ENCODE assay signal across 1 cellular context in the genomic region with DNA sequence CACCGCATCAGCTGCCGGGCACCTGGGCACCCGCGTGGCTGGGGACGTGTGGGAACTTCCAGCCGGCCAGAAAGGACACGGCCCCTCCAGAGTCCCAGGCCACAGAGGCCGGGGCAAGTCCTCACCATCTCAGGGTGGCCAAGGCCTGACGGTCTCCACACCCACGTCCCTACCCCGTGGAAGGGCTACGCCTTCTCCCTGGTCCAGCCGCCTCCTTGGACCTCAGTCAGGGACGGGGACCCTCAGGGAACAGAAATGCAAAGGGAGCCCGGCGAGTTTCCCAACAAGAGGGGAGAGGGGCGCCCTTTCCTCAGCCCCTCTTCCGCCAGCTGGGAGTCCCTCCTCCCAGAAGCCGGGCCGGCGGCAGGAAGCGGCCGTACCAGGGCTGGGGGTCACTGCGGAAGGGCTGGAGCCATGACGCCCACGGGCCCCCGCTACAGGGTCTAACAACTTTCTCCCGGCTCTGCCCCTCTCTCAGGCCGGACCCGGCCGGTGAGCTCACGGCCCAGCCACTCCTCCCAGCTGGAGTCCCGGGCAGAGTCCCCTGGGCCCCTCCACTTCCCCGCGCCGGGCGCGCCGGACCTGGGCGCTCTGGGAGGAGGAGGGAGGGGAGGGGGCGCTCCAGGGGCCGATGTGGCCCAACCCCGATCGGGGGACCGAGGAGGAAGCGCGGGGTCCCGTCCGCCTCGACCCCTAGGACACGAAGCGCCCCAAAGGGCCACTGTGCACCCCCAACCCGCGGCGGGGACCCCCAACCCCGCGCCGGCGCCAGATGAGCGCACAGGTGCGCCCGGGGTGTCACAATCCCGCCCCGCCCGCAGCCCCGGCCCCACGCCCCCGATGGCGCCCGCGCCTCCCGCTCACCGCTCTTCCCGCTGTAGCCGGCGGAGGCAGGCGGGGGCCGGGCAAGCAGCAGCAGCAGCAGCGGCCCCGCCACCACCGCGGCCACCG.
TF ChIP-seq lines count a peak whose summit lies in the region.

No MANE protein-coding gene starts in this region.

TF ChIP-seq in K562, 482 proteins besides CTCF, POLR2A, EP300 and RAD21 (continued from another document and continues in another):
- TF ChIP-seq KLF13 (tag; IDR thresholded peaks at IDR 0.05; ENCODE audit: borderline replicate concordance, low read depth), result no peak
- TF ChIP-seq, protein P1, sequence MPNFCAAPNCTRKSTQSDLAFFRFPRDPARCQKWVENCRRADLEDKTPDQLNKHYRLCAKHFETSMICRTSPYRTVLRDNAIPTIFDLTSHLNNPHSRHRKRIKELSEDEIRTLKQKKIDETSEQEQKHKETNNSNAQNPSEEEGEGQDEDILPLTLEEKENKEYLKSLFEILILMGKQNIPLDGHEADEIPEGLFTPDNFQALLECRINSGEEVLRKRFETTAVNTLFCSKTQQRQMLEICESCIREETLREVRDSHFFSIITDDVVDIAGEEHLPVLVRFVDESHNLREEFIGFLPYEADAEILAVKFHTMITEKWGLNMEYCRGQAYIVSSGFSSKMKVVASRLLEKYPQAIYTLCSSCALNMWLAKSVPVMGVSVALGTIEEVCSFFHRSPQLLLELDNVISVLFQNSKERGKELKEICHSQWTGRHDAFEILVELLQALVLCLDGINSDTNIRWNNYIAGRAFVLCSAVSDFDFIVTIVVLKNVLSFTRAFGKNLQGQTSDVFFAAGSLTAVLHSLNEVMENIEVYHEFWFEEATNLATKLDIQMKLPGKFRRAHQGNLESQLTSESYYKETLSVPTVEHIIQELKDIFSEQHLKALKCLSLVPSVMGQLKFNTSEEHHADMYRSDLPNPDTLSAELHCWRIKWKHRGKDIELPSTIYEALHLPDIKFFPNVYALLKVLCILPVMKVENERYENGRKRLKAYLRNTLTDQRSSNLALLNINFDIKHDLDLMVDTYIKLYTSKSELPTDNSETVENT (CRISPR knock-in tag; IDR thresholded peaks at IDR 0.05), result no peak
- TF ChIP-seq RB1 (IDR thresholded peaks at IDR 0.05; ENCODE audit: low read depth), result no peak
- no peak for TF ChIP-seq KLF16 (IDR thresholded peaks at IDR 0.05)
- no peak for TF ChIP-seq RFX1 (IDR thresholded peaks at IDR 0.05)
- TF ChIP-seq SIN3A (IDR thresholded peaks at IDR 0.05; ENCODE audit: borderline replicate concordance in 2 of 2, control insufficient read depth in 1 of 2, low read depth in 2 of 2, low read length in 2 of 2), result peak in 1 of 2 experiments; percentile 23; a peak in 2 of 4 replicates
- TF ChIP-seq PRMT5 (CRISPR knock-in tag; IDR thresholded peaks at IDR 0.05), result 0 out of 2 replicates have a peak, but pooled peaks have one; percentile 48
- TF ChIP-seq HMG20A (CRISPR knock-in tag; conservative IDR thresholded peaks at IDR 0.05), result no peak
- TF ChIP-seq, protein P2, sequence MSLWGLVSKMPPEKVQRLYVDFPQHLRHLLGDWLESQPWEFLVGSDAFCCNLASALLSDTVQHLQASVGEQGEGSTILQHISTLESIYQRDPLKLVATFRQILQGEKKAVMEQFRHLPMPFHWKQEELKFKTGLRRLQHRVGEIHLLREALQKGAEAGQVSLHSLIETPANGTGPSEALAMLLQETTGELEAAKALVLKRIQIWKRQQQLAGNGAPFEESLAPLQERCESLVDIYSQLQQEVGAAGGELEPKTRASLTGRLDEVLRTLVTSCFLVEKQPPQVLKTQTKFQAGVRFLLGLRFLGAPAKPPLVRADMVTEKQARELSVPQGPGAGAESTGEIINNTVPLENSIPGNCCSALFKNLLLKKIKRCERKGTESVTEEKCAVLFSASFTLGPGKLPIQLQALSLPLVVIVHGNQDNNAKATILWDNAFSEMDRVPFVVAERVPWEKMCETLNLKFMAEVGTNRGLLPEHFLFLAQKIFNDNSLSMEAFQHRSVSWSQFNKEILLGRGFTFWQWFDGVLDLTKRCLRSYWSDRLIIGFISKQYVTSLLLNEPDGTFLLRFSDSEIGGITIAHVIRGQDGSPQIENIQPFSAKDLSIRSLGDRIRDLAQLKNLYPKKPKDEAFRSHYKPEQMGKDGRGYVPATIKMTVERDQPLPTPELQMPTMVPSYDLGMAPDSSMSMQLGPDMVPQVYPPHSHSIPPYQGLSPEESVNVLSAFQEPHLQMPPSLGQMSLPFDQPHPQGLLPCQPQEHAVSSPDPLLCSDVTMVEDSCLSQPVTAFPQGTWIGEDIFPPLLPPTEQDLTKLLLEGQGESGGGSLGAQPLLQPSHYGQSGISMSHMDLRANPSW (CRISPR knock-in tag; IDR thresholded peaks at IDR 0.05), result no peak
- TF ChIP-seq TOE1 (IDR thresholded peaks at IDR 0.05; ENCODE audit: borderline replicate concordance), result no peak
- no peak for TF ChIP-seq TOE1 (CRISPR knock-in tag; IDR thresholded peaks at IDR 0.05; ENCODE audit: borderline replicate concordance, low read depth)
- TF ChIP-seq FIP1L1 (IDR thresholded peaks at IDR 0.05; ENCODE audit: low read depth, low read length, poor library complexity, severe bottlenecking), result no peak
- TF ChIP-seq, protein P3, sequence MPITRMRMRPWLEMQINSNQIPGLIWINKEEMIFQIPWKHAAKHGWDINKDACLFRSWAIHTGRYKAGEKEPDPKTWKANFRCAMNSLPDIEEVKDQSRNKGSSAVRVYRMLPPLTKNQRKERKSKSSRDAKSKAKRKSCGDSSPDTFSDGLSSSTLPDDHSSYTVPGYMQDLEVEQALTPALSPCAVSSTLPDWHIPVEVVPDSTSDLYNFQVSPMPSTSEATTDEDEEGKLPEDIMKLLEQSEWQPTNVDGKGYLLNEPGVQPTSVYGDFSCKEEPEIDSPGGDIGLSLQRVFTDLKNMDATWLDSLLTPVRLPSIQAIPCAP (CRISPR knock-in tag; IDR thresholded peaks at IDR 0.05; ENCODE audit: borderline replicate concordance), result no peak
- peak in 1 of 2 experiments; percentile 50; a peak in 1 of 4 replicates for TF ChIP-seq MAZ (CRISPR knock-in tag; conservative IDR thresholded peaks at IDR 0.05 in 1 of 2, IDR thresholded peaks at IDR 0.05 in 1 of 2)
- TF ChIP-seq ZBTB7A (IDR thresholded peaks at IDR 0.05; ENCODE audit: borderline replicate concordance, control insufficient read depth, low read depth, low read length), result peak; percentile 66; the same call in 1 of the 2 replicates
- TF ChIP-seq KDM5B (IDR thresholded peaks at IDR 0.05; ENCODE audit: insufficient replicate concordance, low read depth, low read length), result no peak
- no peak for TF ChIP-seq SMARCE1 (IDR thresholded peaks at IDR 0.05)
- TF ChIP-seq FOXJ3 (CRISPR knock-in tag; IDR thresholded peaks at IDR 0.05), result no peak
- no peak for TF ChIP-seq ZKSCAN1 (IDR thresholded peaks at IDR 0.05; ENCODE audit: low read depth, low read length)
- TF ChIP-seq ZC3H8 (IDR thresholded peaks at IDR 0.05), result no peak
- no peak for TF ChIP-seq NEUROD1 (IDR thresholded peaks at IDR 0.05; ENCODE audit: borderline replicate concordance, low read depth, low read length, partially characterized antibody)
- no peak for TF ChIP-seq ELF1 (tag; IDR thresholded peaks at IDR 0.05)
- TF ChIP-seq SNRNP70 (optimal IDR thresholded peaks at IDR 0.05; ENCODE audit: low read depth, low read length), result no peak
- TF ChIP-seq CCAR2 (IDR thresholded peaks at IDR 0.05; ENCODE audit: low read depth, low read length), result no peak
- TF ChIP-seq NFIX (CRISPR knock-in tag; IDR thresholded peaks at IDR 0.05; ENCODE audit: low read depth), result no peak
- peak; percentile 12 for TF ChIP-seq CCNT2 (IDR thresholded peaks at IDR 0.05; ENCODE audit: borderline replicate concordance, extremely low read depth, insufficient read length, low read depth, low read length)
- no peak for TF ChIP-seq NCOA2 (IDR thresholded peaks at IDR 0.05; ENCODE audit: partially characterized antibody in 2 of 2)
- TF ChIP-seq MXI1 (IDR thresholded peaks at IDR 0.05; ENCODE audit: low read depth, low read length), result no peak
- no peak for TF ChIP-seq ELF4 (CRISPR knock-in tag; IDR thresholded peaks at IDR 0.05)
- TF ChIP-seq ZFPM2 (CRISPR knock-in tag; IDR thresholded peaks at IDR 0.05), result no peak
- TF ChIP-seq POLR3A (IDR thresholded peaks at IDR 0.05; ENCODE audit: borderline replicate concordance, extremely low read depth, insufficient read depth, insufficient read length), result no peak
- TF ChIP-seq, protein P4, sequence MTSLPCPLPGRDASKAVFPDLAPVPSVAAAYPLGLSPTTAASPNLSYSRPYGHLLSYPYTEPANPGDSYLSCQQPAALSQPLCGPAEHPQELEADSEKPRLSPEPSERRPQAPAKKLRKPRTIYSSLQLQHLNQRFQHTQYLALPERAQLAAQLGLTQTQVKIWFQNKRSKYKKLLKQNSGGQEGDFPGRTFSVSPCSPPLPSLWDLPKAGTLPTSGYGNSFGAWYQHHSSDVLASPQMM (CRISPR knock-in tag; IDR thresholded peaks at IDR 0.05), result no peak
- no peak for TF ChIP-seq KAT2B (IDR thresholded peaks at IDR 0.05; ENCODE audit: low read depth, low read length)
- TF ChIP-seq, protein P5, sequence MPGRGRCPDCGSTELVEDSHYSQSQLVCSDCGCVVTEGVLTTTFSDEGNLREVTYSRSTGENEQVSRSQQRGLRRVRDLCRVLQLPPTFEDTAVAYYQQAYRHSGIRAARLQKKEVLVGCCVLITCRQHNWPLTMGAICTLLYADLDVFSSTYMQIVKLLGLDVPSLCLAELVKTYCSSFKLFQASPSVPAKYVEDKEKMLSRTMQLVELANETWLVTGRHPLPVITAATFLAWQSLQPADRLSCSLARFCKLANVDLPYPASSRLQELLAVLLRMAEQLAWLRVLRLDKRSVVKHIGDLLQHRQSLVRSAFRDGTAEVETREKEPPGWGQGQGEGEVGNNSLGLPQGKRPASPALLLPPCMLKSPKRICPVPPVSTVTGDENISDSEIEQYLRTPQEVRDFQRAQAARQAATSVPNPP (IDR thresholded peaks at IDR 0.05; ENCODE audit: borderline replicate concordance, insufficient read depth, insufficient read length), result no peak
- no peak for TF ChIP-seq ZNF668 (CRISPR knock-in tag; IDR thresholded peaks at IDR 0.05)
- no peak for TF ChIP-seq GTF2F1 (IDR thresholded peaks at IDR 0.05; ENCODE audit: low read depth, low read length)
- TF ChIP-seq DACH1 (IDR thresholded peaks at IDR 0.05; ENCODE audit: partially characterized antibody), result peak; percentile 34
- TF ChIP-seq SPI1 (IDR thresholded peaks at IDR 0.05; ENCODE audit: borderline replicate concordance, low read depth, low read length), result 0 out of 2 replicates have a peak, but pooled peaks have one; percentile 1
- no peak for TF ChIP-seq FUS (optimal IDR thresholded peaks at IDR 0.05; ENCODE audit: low read depth, low read length)
- TF ChIP-seq, protein P6, sequence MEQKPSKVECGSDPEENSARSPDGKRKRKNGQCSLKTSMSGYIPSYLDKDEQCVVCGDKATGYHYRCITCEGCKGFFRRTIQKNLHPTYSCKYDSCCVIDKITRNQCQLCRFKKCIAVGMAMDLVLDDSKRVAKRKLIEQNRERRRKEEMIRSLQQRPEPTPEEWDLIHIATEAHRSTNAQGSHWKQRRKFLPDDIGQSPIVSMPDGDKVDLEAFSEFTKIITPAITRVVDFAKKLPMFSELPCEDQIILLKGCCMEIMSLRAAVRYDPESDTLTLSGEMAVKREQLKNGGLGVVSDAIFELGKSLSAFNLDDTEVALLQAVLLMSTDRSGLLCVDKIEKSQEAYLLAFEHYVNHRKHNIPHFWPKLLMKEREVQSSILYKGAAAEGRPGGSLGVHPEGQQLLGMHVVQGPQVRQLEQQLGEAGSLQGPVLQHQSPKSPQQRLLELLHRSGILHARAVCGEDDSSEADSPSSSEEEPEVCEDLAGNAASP (IDR thresholded peaks at IDR 0.05), result no peak
- TF ChIP-seq, protein P7, sequence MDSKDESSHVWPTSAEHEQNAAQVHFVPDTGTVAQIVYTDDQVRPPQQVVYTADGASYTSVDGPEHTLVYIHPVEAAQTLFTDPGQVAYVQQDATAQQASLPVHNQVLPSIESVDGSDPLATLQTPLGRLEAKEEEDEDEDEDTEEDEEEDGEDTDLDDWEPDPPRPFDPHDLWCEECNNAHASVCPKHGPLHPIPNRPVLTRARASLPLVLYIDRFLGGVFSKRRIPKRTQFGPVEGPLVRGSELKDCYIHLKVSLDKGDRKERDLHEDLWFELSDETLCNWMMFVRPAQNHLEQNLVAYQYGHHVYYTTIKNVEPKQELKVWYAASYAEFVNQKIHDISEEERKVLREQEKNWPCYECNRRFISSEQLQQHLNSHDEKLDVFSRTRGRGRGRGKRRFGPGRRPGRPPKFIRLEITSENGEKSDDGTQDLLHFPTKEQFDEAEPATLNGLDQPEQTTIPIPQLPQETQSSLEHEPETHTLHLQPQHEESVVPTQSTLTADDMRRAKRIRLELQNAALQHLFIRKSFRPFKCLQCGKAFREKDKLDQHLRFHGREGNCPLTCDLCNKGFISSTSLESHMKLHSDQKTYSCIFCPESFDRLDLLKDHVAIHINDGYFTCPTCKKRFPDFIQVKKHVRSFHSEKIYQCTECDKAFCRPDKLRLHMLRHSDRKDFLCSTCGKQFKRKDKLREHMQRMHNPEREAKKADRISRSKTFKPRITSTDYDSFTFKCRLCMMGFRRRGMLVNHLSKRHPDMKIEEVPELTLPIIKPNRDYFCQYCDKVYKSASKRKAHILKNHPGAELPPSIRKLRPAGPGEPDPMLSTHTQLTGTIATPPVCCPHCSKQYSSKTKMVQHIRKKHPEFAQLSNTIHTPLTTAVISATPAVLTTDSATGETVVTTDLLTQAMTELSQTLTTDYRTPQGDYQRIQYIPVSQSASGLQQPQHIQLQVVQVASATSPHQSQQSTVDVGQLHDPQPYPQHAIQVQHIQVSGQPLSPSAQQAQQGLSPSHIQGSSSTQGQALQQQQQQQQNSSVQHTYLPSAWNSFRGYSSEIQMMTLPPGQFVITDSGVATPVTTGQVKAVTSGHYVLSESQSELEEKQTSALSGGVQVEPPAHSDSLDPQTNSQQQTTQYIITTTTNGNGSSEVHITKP (IDR thresholded peaks at IDR 0.05; ENCODE audit: partially characterized antibody), result no peak
- TF ChIP-seq ZNF778 (CRISPR knock-in tag; IDR thresholded peaks at IDR 0.05), result no peak
- TF ChIP-seq, protein P8, sequence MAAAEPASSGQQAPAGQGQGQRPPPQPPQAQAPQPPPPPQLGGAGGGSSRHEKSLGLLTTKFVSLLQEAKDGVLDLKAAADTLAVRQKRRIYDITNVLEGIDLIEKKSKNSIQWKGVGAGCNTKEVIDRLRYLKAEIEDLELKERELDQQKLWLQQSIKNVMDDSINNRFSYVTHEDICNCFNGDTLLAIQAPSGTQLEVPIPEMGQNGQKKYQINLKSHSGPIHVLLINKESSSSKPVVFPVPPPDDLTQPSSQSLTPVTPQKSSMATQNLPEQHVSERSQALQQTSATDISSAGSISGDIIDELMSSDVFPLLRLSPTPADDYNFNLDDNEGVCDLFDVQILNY (CRISPR knock-in tag; IDR thresholded peaks at IDR 0.05), result no peak
- TF ChIP-seq ESRRB (CRISPR knock-in tag; IDR thresholded peaks at IDR 0.05; ENCODE audit: borderline replicate concordance), result no peak
